8 cellular contexts compared by ENCODE assay signal in genomic region chr14:23483216-23483854, GRCh38. TPM values are rescaled to one million over a fixed set of nuclear protein-coding genes. Genes with fewer than 3 reads are reported as not detected.
DNase-seq lines count a peak whose midpoint lies in the region; ATAC-seq, FAIRE-seq and TF ChIP-seq lines count a peak whose summit lies in the region.

No MANE protein-coding gene starts in this region.

- H3K9me3 ChIP-seq in Panc1 (ENCODE audit: control insufficient read depth, insufficient read depth, low read depth, low read length) (no peaks in the 10 kb centered on the region), gastrocnemius medialis (no peaks in the 10 kb centered on the region)

- no peak overlapping the region for H3K4me3 Mint-ChIP-seq in HFFc6

- ATAC-seq in Panc1 (peak; percentile 88), HG03045 (IDR thresholded peaks at IDR 0.05; ENCODE audit: unreplicated experiment) (no peak), gastrocnemius medialis (no peak)

- H3K4me3 ChIP-seq in Panc1 (ENCODE audit: low read depth in 2 of 2, low read length in 2 of 2) (no peak overlapping the region), foreskin fibroblast (ENCODE audit: low read depth in 1 of 2, low read length in 2 of 2) (no peak overlapping the region), gastrocnemius medialis (no peak overlapping the region)

- peaks cover 5% of the 10 kb centered on the region for H3K36me3 ChIP-seq in Panc1 (ENCODE audit: control insufficient read depth, insufficient read depth, low read length)
- H3K36me3 ChIP-seq in gastrocnemius medialis, result peaks cover 0 to 8% of the 10 kb centered on the region in 2 donors

- POLR2A ChIA-PET in Panc1 (lab: Charles Lee), result no interaction called here

- H3K27ac ChIP-seq in Panc1 (ENCODE audit: low read length) (no peak overlapping the region), gastrocnemius medialis (no peak overlapping the region)

- TF ChIP-seq POLR2A in gastrocnemius medialis (IDR thresholded peaks at IDR 0.05), result no peak

- H3K27ac Mint-ChIP-seq in HFFc6, result no peak overlapping the region

- no peaks in the 10 kb centered on the region for H3K9me3 Mint-ChIP-seq in HFFc6

- H3K4me1 Mint-ChIP-seq in HFFc6 (ENCODE audit: low read depth), result peaks cover 4% of the 10 kb centered on the region

- DNase-seq in DMS 273 treated with DMSO at 0.1 percent for 48 hours (lab: John Stamatoyannopoulos, UW) (peak; percentile 44), HFFc6 (no peak), Panc1 (ENCODE audit: low read depth, low spot score) (no peak), foreskin fibroblast (peak in 1 of 2 donors; percentile 39), urothelium cell line (ENCODE audit: low spot score) (peak; percentile 36), gastrocnemius medialis (no peak), T1000 (lab: John Stamatoyannopoulos, UW) (no peak)

- peaks cover 5% of the 10 kb centered on the region; the same call in 1 of the 2 replicates for H3K36me3 Mint-ChIP-seq in HFFc6 (ENCODE audit: low read depth)

- H3K4me1 ChIP-seq in Panc1 (ENCODE audit: control insufficient read depth, insufficient read depth, low read length) (no peaks in the 10 kb centered on the region), gastrocnemius medialis (no peaks in the 10 kb centered on the region)

- peak; percentile 69 for TF ChIP-seq CTCF in HFFc6 (IDR thresholded peaks at IDR 0.05)
- TF ChIP-seq CTCF in Panc1 (IDR thresholded peaks at IDR 0.05), result peak; percentile 67
- TF ChIP-seq CTCF in foreskin fibroblast (IDR thresholded peaks at IDR 0.05; ENCODE audit: low read depth, low read length), result peak; percentile 46
- TF ChIP-seq CTCF in gastrocnemius medialis (IDR thresholded peaks at IDR 0.05 in 4 of 5, conservative IDR thresholded peaks at IDR 0.05 in 1 of 5), result no peak

- no TSS peak for BruUV-seq in Panc1 (replicated peaks; lab: Mats Ljungman, UMichigan)

- intact Hi-C loops in Panc1 (cut with micrococcal nuclease; ENCODE audit: unreplicated experiment) (no loop called here), gastrocnemius medialis (cut with DNase I; ENCODE audit: low total_unique reads) (no loop called here)

- CTCF ChIA-PET in Panc1 (lab: Charles Lee), result no interaction called here

- in situ Hi-C loops in Panc1 (cut with HindIII; ENCODE audit: low pct_unique_long_range_greater_than_20kb, low sequenced_read_pairs), result no loop called here
- in situ Hi-C loops in gastrocnemius medialis (cut with MboI; ENCODE audit: low sequenced_read_pairs in 4 of 4), result loop anchor here in 1 of 4 donors (5.0 kb wide), 1 partner anchor 74 kb away; the partner anchor contains the start of gene THTPA

- H3K27me3 ChIP-seq in Panc1 (ENCODE audit: control insufficient read depth, insufficient read depth, low read length), result no peaks in the 10 kb centered on the region
- H3K27me3 ChIP-seq in gastrocnemius medialis, result no peaks in the 10 kb centered on the region

- no peak for FAIRE-seq in urothelium cell line (lab: Jason Lieb, UNC)

- H3K27me3 Mint-ChIP-seq in HFFc6 (ENCODE audit: insufficient read depth), result no peaks in the 10 kb centered on the region

RNA-seq across cellular contexts. Expression of gene NGDN, which starts 13.8 kb away (rescaled TPM):
- 10 to 100 TPM; 22.6 to 29.9 (median 24.1) TPM for total RNA-seq in HFFc6 (2021; fragmentation: NEBNext Ultra II Directional; extraction: Animal tissue kit (Norgen Biotek cat#: 25700))
- total RNA-seq in Panc1 (2021; ENCODE audit: unreplicated experiment) (24.7 TPM), gastrocnemius medialis (10 to 100 TPM; 27.9 to 41.9 (median 36.1) TPM)
- polyA plus RNA-seq in Panc1 (2012; ENCODE audit: insufficient read length), result 24.1 TPM

RNA-seq across cellular contexts. Expression of gene MYH7, which starts 47.9 kb away (rescaled TPM):
- not detected for total RNA-seq in HFFc6 (2021; fragmentation: NEBNext Ultra II Directional; extraction: Animal tissue kit (Norgen Biotek cat#: 25700))
- total RNA-seq in Panc1 (2021; ENCODE audit: unreplicated experiment) (not detected), gastrocnemius medialis (1,000 to 10,000 TPM; 1,360 to 5,274 (median 3,359) TPM)
- polyA plus RNA-seq in Panc1 (2012; ENCODE audit: insufficient read length), result not detected

Comparison
In these comparisons a context has a peak if more than half of its experiments do, and no peak if none do; other contexts are left out.
1. DNase-seq: peak in DMS 273 treated with DMSO at 0.1 percent for 48 hours (single experiment) and urothelium cell line (single experiment); none in HFFc6 (single experiment), Panc1 (single experiment), gastrocnemius medialis (0 of 2) and T1000 (single experiment).
2. CTCF ChIP-seq: peak in HFFc6 (single experiment), Panc1 (single experiment) and foreskin fibroblast (single experiment); none in gastrocnemius medialis (0 of 5).
3. RNA of gene MYH7, which starts 47.9 kb away (total RNA-seq): 1,360 to 5,274 TPM in gastrocnemius medialis; not detected in HFFc6 and not detected in Panc1 (single experiment); every median in the first group is over 1,000 times any median in the second.